1 cellular context compared by ENCODE assay signal in the genomic region with DNA sequence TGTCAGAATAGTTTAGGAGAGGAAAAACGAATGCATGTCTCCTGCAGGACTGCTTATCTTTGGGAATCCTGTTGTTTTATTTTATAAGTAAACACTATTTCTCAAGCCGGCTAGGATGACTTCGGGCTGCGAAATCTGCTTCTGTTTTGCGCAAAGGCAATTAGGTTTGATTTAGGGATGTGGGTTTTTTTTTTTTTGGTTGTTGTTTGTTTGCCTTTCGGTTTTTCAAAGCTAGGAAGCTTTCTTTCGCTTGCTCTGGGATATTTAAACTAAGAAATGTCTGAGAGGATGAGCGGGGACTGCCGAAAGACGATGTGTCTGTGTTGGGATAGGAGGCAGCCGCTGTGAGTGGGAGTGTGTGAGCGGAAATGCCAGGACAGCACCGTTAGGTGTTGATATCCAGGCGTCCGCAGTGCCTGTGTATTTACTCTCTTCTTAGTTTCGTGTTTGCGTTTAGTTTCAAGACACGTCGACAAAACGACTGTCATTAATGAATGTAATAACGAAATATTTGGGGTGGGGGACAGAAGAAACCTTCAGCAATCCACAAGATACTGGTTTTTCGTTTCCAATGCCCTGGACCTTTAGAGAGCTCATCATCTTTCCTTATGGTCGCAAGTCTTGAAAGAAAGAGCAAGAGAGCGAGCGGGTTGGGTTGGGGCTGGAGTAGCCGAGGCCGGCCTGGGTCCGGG.
TF ChIP-seq lines count a peak whose summit lies in the region.

No MANE protein-coding gene starts in this region.

TF ChIP-seq in K562, 482 proteins besides CTCF, POLR2A, EP300 and RAD21 (continued from another document):
- TF ChIP-seq, protein P1, sequence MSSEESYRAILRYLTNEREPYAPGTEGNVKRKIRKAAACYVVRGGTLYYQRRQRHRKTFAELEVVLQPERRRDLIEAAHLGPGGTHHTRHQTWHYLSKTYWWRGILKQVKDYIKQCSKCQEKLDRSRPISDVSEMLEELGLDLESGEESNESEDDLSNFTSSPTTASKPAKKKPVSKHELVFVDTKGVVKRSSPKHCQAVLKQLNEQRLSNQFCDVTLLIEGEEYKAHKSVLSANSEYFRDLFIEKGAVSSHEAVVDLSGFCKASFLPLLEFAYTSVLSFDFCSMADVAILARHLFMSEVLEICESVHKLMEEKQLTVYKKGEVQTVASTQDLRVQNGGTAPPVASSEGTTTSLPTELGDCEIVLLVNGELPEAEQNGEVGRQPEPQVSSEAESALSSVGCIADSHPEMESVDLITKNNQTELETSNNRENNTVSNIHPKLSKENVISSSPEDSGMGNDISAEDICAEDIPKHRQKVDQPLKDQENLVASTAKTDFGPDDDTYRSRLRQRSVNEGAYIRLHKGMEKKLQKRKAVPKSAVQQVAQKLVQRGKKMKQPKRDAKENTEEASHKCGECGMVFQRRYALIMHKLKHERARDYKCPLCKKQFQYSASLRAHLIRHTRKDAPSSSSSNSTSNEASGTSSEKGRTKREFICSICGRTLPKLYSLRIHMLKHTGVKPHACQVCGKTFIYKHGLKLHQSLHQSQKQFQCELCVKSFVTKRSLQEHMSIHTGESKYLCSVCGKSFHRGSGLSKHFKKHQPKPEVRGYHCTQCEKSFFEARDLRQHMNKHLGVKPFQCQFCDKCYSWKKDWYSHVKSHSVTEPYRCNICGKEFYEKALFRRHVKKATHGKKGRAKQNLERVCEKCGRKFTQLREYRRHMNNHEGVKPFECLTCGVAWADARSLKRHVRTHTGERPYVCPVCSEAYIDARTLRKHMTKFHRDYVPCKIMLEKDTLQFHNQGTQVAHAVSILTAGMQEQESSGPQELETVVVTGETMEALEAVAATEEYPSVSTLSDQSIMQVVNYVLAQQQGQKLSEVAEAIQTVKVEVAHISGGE (CRISPR knock-in tag; IDR thresholded peaks at IDR 0.05), result no peak
- TF ChIP-seq NONO (IDR thresholded peaks at IDR 0.05; ENCODE audit: low read depth in 2 of 2, low read length in 1 of 2), result no peak
- peak; percentile 60 for TF ChIP-seq DPF2 (IDR thresholded peaks at IDR 0.05)
- peak; percentile 37; the same call in 1 of the 2 replicates for TF ChIP-seq CBFA2T3 (IDR thresholded peaks at IDR 0.05)
- TF ChIP-seq RBM14 (IDR thresholded peaks at IDR 0.05; ENCODE audit: borderline replicate concordance, insufficient read depth, low read depth, low read length), result no peak
- TF ChIP-seq FOXJ2 (tag; IDR thresholded peaks at IDR 0.05), result no peak
